ENCODE assay signal across 21 cellular contexts in genomic region chr2:144812288-144812687, GRCh38.
A peak's percentile ranks its signal among the peaks of the same experiment; 100 is the strongest.
DNase-seq lines count a peak whose midpoint lies in the region; ATAC-seq, FAIRE-seq and TF ChIP-seq lines count a peak whose summit lies in the region.
"Had no signal": no experiment of that assay in that cellular context is flagged by ENCODE, and none has a peak within 500 bp of the region (broad histone marks: within the 10 kb centered on the region; RNA-seq: fewer than 3 reads in every experiment).

No MANE protein-coding gene starts in this region.

- no peaks in the 10 kb centered on the region for H3K9me3 Mint-ChIP-seq in stimulated activated effector memory CD8-positive, alpha-beta T cell treated with anti-CD3 and anti-CD28 coated beads, Interleukin-12 subunit alpha, Interleukin-12 subunit beta, amount 100 ng/mL, for 72 hours
- H3K9me3 Mint-ChIP-seq: CD4-positive, alpha-beta T cell; CD8-positive, alpha-beta T cell had no signal

- no peaks in the 10 kb centered on the region for H3K79me2 ChIP-seq in K562 (ENCODE audit: control insufficient read depth, insufficient read depth, low read length)

- ATAC-seq in K562 (no peak), omental fat pad (ENCODE audit: low FRiP score) (no peak)
- no peak for ATAC-seq in stimulated activated effector memory CD8-positive, alpha-beta T cell treated with anti-CD3 and anti-CD28 coated beads, Interleukin-12 subunit alpha, Interleukin-12 subunit beta, amount 100 ng/mL, for 72 hours
- ATAC-seq: A549; CD8-positive, alpha-beta T cell had no signal

- DNase-seq in NCI-H1417 (lab: John Stamatoyannopoulos, UW) (peak in 2 of 3 experiments; percentile 58 to 88), NCI-H1417 treated with DMSO at 0.1 percent for 48 hours (lab: John Stamatoyannopoulos, UW) (no peak), K562 (ENCODE audit: extremely low read depth in 1 of 4, low spot score in 3 of 4) (no peak), omental fat pad (ENCODE audit: low spot score) (no peak)
- no peak for DNase-seq in stimulated activated effector memory CD8-positive, alpha-beta T cell treated with anti-CD3 and anti-CD28 coated beads, Interleukin-12 subunit alpha, Interleukin-12 subunit beta, amount 100 ng/mL, for 72 hours (ENCODE audit: low spot score in 2 of 2)
- DNase-seq: AML-193; Caco-2; Calu3; CD4-positive, alpha-beta T cell; CD8-positive, alpha-beta T cell; DMS79 treated with DMSO at 0.1 percent for 48 hours; GF-D8 had no signal

- no peak overlapping the region for H3K27ac ChIP-seq in K562 (ENCODE audit: extremely low read depth, low read depth, low read length)
- H3K27ac ChIP-seq: 22Rv1; A549; BLaER1 treated with 17β-estradiol and CSF1 and Interleukin-3, amounts not matched to agents 10 nM and 100 nM; C4-2B had no signal

- H3K4me3 Mint-ChIP-seq in stimulated activated effector memory CD8-positive, alpha-beta T cell treated with anti-CD3 and anti-CD28 coated beads, Interleukin-12 subunit alpha, Interleukin-12 subunit beta, amount 100 ng/mL, for 72 hours, result no peak overlapping the region
- H3K4me3 Mint-ChIP-seq: B cell; CD4-positive, alpha-beta T cell; CD8-positive, alpha-beta T cell had no signal

- POLR2A ChIA-PET in K562 (lab: Yijun Ruan, JAX), result interaction anchor here (0.6 kb wide), 1 partner anchor 132 kb away, joined by 3 read pairs; no protein-coding TSS in a partner anchor

- CTCF ChIA-PET in K562 (lab: Yijun Ruan, JAX; ENCODE audit: low intra/inter-chr PET ratio), result no interaction called here

- no peaks in the 10 kb centered on the region for H3K4me1 Mint-ChIP-seq in stimulated activated effector memory CD8-positive, alpha-beta T cell treated with anti-CD3 and anti-CD28 coated beads, Interleukin-12 subunit alpha, Interleukin-12 subunit beta, amount 100 ng/mL, for 72 hours
- H3K4me1 Mint-ChIP-seq: B cell had no signal

- H3K4me1 ChIP-seq in K562 (replicated peaks in 1 of 2; ENCODE audit: control insufficient read depth in 2 of 2, insufficient read depth in 2 of 2, low read length in 2 of 2), result no peaks in the 10 kb centered on the region
- H3K4me1 ChIP-seq: A549; BLaER1 treated with 17β-estradiol and CSF1 and Interleukin-3, amounts not matched to agents 10 nM and 100 nM; Caco-2 had no signal

- no peak overlapping the region for H3K4me3 ChIP-seq in K562
- H3K4me3 ChIP-seq: A549; BLaER1 treated with 17β-estradiol and CSF1 and Interleukin-3, amounts not matched to agents 10 nM and 100 nM had no signal

- H3K9me1 ChIP-seq in K562 (ENCODE audit: control insufficient read depth, insufficient read depth, low read length), result no peaks in the 10 kb centered on the region

- no peak for FAIRE-seq in K562 (lab: Jason Lieb, UNC)
- FAIRE-seq: A549, D721Med, G401.6, GM12891, GM19239 had no signal

- no peaks in the 10 kb centered on the region for H3K27me3 ChIP-seq in K562 (ENCODE audit: control insufficient read depth in 2 of 2, insufficient read depth in 2 of 2, low read length in 2 of 2)
- H3K27me3 ChIP-seq: BLaER1 treated with 17β-estradiol and CSF1 and Interleukin-3, amounts not matched to agents 10 nM and 100 nM had no signal

- no peaks in the 10 kb centered on the region for H3K9me3 ChIP-seq in K562 (replicated peaks; ENCODE audit: control insufficient read depth, insufficient read depth, low read depth, low read length)
- H3K9me3 ChIP-seq: A549; BLaER1 treated with 17β-estradiol and CSF1 and Interleukin-3, amounts not matched to agents 10 nM and 100 nM; Caco-2 had no signal

- no peaks in the 10 kb centered on the region for H3K36me3 Mint-ChIP-seq in stimulated activated effector memory CD8-positive, alpha-beta T cell treated with anti-CD3 and anti-CD28 coated beads, Interleukin-12 subunit alpha, Interleukin-12 subunit beta, amount 100 ng/mL, for 72 hours
- H3K36me3 Mint-ChIP-seq: CD8-positive, alpha-beta T cell had no signal

- no peak for TF ChIP-seq EP300 in K562 (IDR thresholded peaks at IDR 0.05; ENCODE audit: low read length)

- H2AFZ ChIP-seq in K562 (ENCODE audit: low read depth, low read length), result no peak overlapping the region

- no peak for TF ChIP-seq RAD21 in K562 (CRISPR knock-in tag; conservative IDR thresholded peaks at IDR 0.05 in 1 of 2, IDR thresholded peaks at IDR 0.05 in 1 of 2)

- BruUV-seq in K562 (replicated peaks; lab: Mats Ljungman, UMichigan), result no TSS peak

- H3K9ac ChIP-seq in K562 (ENCODE audit: insufficient read depth in 1 of 2, low read depth in 2 of 2, low read length in 2 of 2), result no peak overlapping the region
- H3K9ac ChIP-seq: BLaER1 treated with 17β-estradiol and CSF1 and Interleukin-3, amounts not matched to agents 10 nM and 100 nM had no signal

- no peaks in the 10 kb centered on the region for H3K36me3 ChIP-seq in K562 (ENCODE audit: control insufficient read depth, insufficient read depth, low read length)
- H3K36me3 ChIP-seq: BLaER1 treated with 17β-estradiol and CSF1 and Interleukin-3, amounts not matched to agents 10 nM and 100 nM had no signal

- H4K20me1 ChIP-seq in K562 (replicated peaks; ENCODE audit: control insufficient read depth, insufficient read depth, low read length), result no peaks in the 10 kb centered on the region
- H4K20me1 ChIP-seq: BLaER1 treated with 17β-estradiol and CSF1 and Interleukin-3, amounts not matched to agents 10 nM and 100 nM had no signal

- in situ Hi-C loops in K562 (cut with MboI), result no loop called here

- H3K27ac Mint-ChIP-seq in stimulated activated effector memory CD8-positive, alpha-beta T cell treated with anti-CD3 and anti-CD28 coated beads, Interleukin-12 subunit alpha, Interleukin-12 subunit beta, amount 100 ng/mL, for 72 hours, result no peak overlapping the region
- H3K27ac Mint-ChIP-seq: B cell; CD4-positive, alpha-beta T cell; CD8-positive, alpha-beta T cell had no signal

- WGBS in K562 (ENCODE audit: insufficient coverage, low coverage, missing lambda C conversion rate), result 84% methylated on average over 6 of the region's 6 CpGs

- H3K4me2 ChIP-seq in K562 (ENCODE audit: insufficient read depth, low read length), result no peak overlapping the region
- H3K4me2 ChIP-seq: A549; BLaER1 treated with 17β-estradiol and CSF1 and Interleukin-3, amounts not matched to agents 10 nM and 100 nM had no signal

- no peak for TF ChIP-seq POLR2A in K562 (conservative IDR thresholded peaks at IDR 0.05)

- TF ChIP-seq CTCF in K562 (IDR thresholded peaks at IDR 0.05 in 2 of 3, conservative IDR thresholded peaks at IDR 0.05 in 1 of 3; ENCODE audit: insufficient read depth in 2 of 3, low read depth in 1 of 3, low read length in 3 of 3) (no peak), omental fat pad (IDR thresholded peaks at IDR 0.05) (no peak)

- intact Hi-C loops in K562 (cut with micrococcal nuclease), result no loop called here

TF ChIP-seq in K562, 482 proteins besides CTCF, POLR2A, EP300 and RAD21:
- TF ChIP-seq MEIS2 (IDR thresholded peaks at IDR 0.05; ENCODE audit: partially characterized antibody) (peak; percentile 25), GTF2A2 (tag; IDR thresholded peaks at IDR 0.05) (no peak), PKNOX1 (IDR thresholded peaks at IDR 0.05) (peak; percentile 24; the same call in 1 of the 2 replicates)

Comparison
In these comparisons a context has a peak if more than half of its experiments do, and no peak if none do; other contexts are left out.
1. DNase-seq: peak in NCI-H1417 (2 of 3); none in NCI-H1417 treated with DMSO at 0.1 percent for 48 hours (single experiment), K562 (0 of 4), omental fat pad (single experiment) and stimulated activated effector memory CD8-positive, alpha-beta T cell treated with anti-CD3 and anti-CD28 coated beads, Interleukin-12 subunit alpha, Interleukin-12 subunit beta, amount 100 ng/mL, for 72 hours (0 of 2).